Comparison of ENCODE assay signal across 7 cellular contexts in the genomic region with DNA sequence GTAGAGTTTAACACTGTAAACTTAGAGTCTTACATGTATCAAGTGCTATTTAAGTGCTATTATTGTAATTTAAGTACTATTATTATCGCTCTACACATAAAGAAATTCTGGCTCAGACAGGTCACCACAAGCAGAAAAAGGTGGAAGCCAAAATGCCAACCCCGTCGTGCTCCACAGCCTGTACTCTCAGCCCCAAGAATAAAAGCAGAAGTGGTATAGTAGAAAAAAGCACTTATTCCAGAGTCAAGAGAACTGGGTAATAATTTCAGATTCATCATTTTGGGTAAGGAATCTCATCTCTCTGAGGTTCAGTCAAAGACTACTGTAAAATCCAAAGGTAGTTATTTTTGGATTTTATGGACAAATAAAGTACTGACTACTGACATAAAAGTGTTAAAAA. TPM values are rescaled to one million over a fixed set of nuclear protein-coding genes. Genes with fewer than 3 reads are reported as not detected.
DNase-seq lines count a peak whose midpoint lies in the region; ATAC-seq and TF ChIP-seq lines count a peak whose summit lies in the region.

No MANE protein-coding gene starts in this region.

- H3K27me3 ChIP-seq in iPS-18a (ENCODE audit: control insufficient read depth, insufficient read depth, low read length), result no peaks in the 10 kb centered on the region

- TF ChIP-seq CTCF in VCaP (conservative IDR thresholded peaks at IDR 0.05) (no peak), type B pancreatic cell (conservative IDR thresholded peaks at IDR 0.05) (no peak)

- H3K4me1 ChIP-seq in iPS-18a (ENCODE audit: control insufficient read depth, low read depth, low read length), result peaks cover 3% of the 10 kb centered on the region

- H3K4me3 ChIP-seq in iPS-18a (ENCODE audit: low read length), result peak overlapping the region; percentile 88

- H3K27ac Mint-ChIP-seq in type B pancreatic cell, result peak overlapping the region; percentile 96

- H3K9me3 ChIP-seq in iPS-18a (ENCODE audit: control insufficient read depth, low read depth, low read length), result no peaks in the 10 kb centered on the region

- H3K9ac ChIP-seq in iPS-18a (ENCODE audit: low read length), result peak overlapping the region; percentile 85

- peak overlapping the region; percentile 99 for H3K4me3 Mint-ChIP-seq in type B pancreatic cell

- peaks cover 8% of the 10 kb centered on the region for H3K27me3 Mint-ChIP-seq in type B pancreatic cell

- H3K9me3 Mint-ChIP-seq in type B pancreatic cell, result no peaks in the 10 kb centered on the region

- H3K4me1 Mint-ChIP-seq in type B pancreatic cell (ENCODE audit: unreplicated experiment), result peaks cover 12% of the 10 kb centered on the region

- H3K27ac ChIP-seq in VCaP, result peak overlapping the region; percentile 65
- no peak overlapping the region for H3K27ac ChIP-seq in iPS-18a (ENCODE audit: low read length)

- H3K36me3 ChIP-seq in iPS-18a (ENCODE audit: control insufficient read depth, low read depth, low read length), result no peaks in the 10 kb centered on the region

- peaks cover 5% of the 10 kb centered on the region for H3K36me3 Mint-ChIP-seq in type B pancreatic cell

- DNase-seq in type B pancreatic cell (ENCODE audit: extremely low spot score, unreplicated experiment) (no peak), SW 1271 (lab: John Stamatoyannopoulos, UW) (no peak)
- no peak for DNase-seq in activated effector memory CD4-positive, alpha-beta T cell treated with Interleukin-2 at 50 U/mL for 16 hours

- peak; percentile 40 for ATAC-seq in GM18868 (IDR thresholded peaks at IDR 0.05; ENCODE audit: unreplicated experiment)
- ATAC-seq in HG03432 (IDR thresholded peaks at IDR 0.05; ENCODE audit: unreplicated experiment), result peak; percentile 35

RNA-seq across cellular contexts. Expression of a gene that starts 0.9 kb away (rescaled TPM):
- total RNA-seq in type B pancreatic cell (ENCODE audit: low replicate concordance), result 9.6 and 12.9 TPM in 2 replicates

RNA-seq across cellular contexts. Expression of a gene that starts 13.4 kb away (rescaled TPM):
- total RNA-seq in type B pancreatic cell (ENCODE audit: low replicate concordance), result 9.6 and 12.6 TPM in 2 replicates

RNA-seq across cellular contexts. Expression of a gene that starts 51.3 kb away (rescaled TPM):
- 0.95 and 4.4 TPM in 2 replicates for total RNA-seq in type B pancreatic cell (ENCODE audit: low replicate concordance)
